Comparison of ENCODE assay signal across 8 cellular contexts in genomic region chr9:136552117-136552685, GRCh38. TPM values are rescaled to one million over a fixed set of nuclear protein-coding genes. Genes with fewer than 3 reads are reported as not detected.
DNase-seq lines count a peak whose midpoint lies in the region; ATAC-seq, FAIRE-seq and TF ChIP-seq lines count a peak whose summit lies in the region.

No MANE protein-coding gene starts in this region.

- H4K20me1 ChIP-seq in H1 (replicated peaks in 1 of 2; ENCODE audit: control insufficient read depth in 1 of 2, insufficient read depth in 2 of 2, low read length in 2 of 2), result no peaks in the 10 kb centered on the region

- WGBS in H1 (ENCODE audit: extremely low coverage in 1 of 2, insufficient coverage in 1 of 2, insufficient read length in 1 of 2, insufficient replicate concordance in 2 of 2, low coverage in 1 of 2, low lambda C conversion rate in 2 of 2, missing lambda C conversion rate in 1 of 2), 2 experiments, result 72% methylated on average over 21 of the region's 22 CpGs; no CpG with 5 or more reads in 1 of the 2 experiments

- H3K27ac ChIP-seq in H1 (ENCODE audit: low read depth, low read length), result no peak overlapping the region
- H3K27ac ChIP-seq in parathyroid adenoma, result peak overlapping the region; percentile 67

- peaks cover 0 to 2% (median 0%) of the 10 kb centered on the region in 4 experiments; a peak in 3 of 7 replicates for H3K27me3 ChIP-seq in H1 (replicated peaks in 1 of 4; ENCODE audit: control insufficient read depth in 3 of 4, extremely low read depth in 1 of 4, insufficient read depth in 3 of 4, low read length in 3 of 4)
- no peaks in the 10 kb centered on the region for H3K27me3 ChIP-seq in parathyroid adenoma (ENCODE audit: control insufficient read depth, insufficient read depth, low read length)

- no peak overlapping the region for H3K23ac ChIP-seq in H1 (ENCODE audit: insufficient read length)

- H3K27me3 Mint-ChIP-seq in glutamatergic neuron (ENCODE audit: unreplicated experiment), result peaks cover 3% of the 10 kb centered on the region

- no peak overlapping the region for H2AK5ac ChIP-seq in H1 (ENCODE audit: low read depth, low read length)

- H3K4me3 ChIP-seq in H1 (ENCODE audit: extremely low read depth in 1 of 4, insufficient read depth in 2 of 4, low read depth in 3 of 4, low read length in 4 of 4) (no peak overlapping the region), parathyroid adenoma (ENCODE audit: low read depth, low read length) (no peak overlapping the region)

- H3K9me3 ChIP-seq in H1 (ENCODE audit: insufficient read depth in 2 of 2, low read depth in 1 of 2, low read length in 1 of 2) (no peaks in the 10 kb centered on the region), parathyroid adenoma (ENCODE audit: control insufficient read depth, low read length) (no peaks in the 10 kb centered on the region)

- no peak for ATAC-seq in GM21390 (IDR thresholded peaks at IDR 0.05; ENCODE audit: unreplicated experiment)

- H4K5ac ChIP-seq in H1 (ENCODE audit: insufficient read length, low read depth, low read length), result no peak overlapping the region

- peak overlapping the region; percentile 36 for H3K4ac ChIP-seq in H1 (replicated peaks; ENCODE audit: insufficient read length, low read depth, low read length)

- TF ChIP-seq POLR2A in H1 (IDR thresholded peaks at IDR 0.05; ENCODE audit: control extremely low read depth in 1 of 2, low read depth in 2 of 2, low read length in 2 of 2), result no peak

- no peaks in the 10 kb centered on the region for H3K23me2 ChIP-seq in H1 (ENCODE audit: low read depth, low read length)

- H3K4me2 ChIP-seq in H1 (ENCODE audit: insufficient read depth in 1 of 2, low read depth in 2 of 2, low read length in 2 of 2) (no peak overlapping the region), parathyroid adenoma (ENCODE audit: low read length) (peak overlapping the region; percentile 3)

- H4K8ac ChIP-seq in H1 (ENCODE audit: extremely low read depth, insufficient read depth, low read length), result no peak overlapping the region

- H3K27ac Mint-ChIP-seq in glutamatergic neuron (ENCODE audit: unreplicated experiment), result no peak overlapping the region

- no peaks in the 10 kb centered on the region for H3K36me3 Mint-ChIP-seq in glutamatergic neuron (ENCODE audit: unreplicated experiment)

- H4K91ac ChIP-seq in H1 (replicated peaks; ENCODE audit: insufficient read length, low read length), result peak overlapping the region; percentile 11

- H2AFZ ChIP-seq in H1 (ENCODE audit: low read length) (no peak overlapping the region), parathyroid adenoma (peak overlapping the region; percentile 64)

- DNase-seq in Daoy (ENCODE audit: low read depth), result peak; percentile 45
- peak; percentile 89 for DNase-seq in NOMO-1 (lab: John Stamatoyannopoulos, UW; ENCODE audit: unreplicated experiment in 2 of 2)
- no peak for DNase-seq in H1 (ENCODE audit: low read depth in 1 of 2, low spot score in 2 of 2)
- no peak for DNase-seq in glutamatergic neuron
- no peak for DNase-seq in effector CD4-positive, alpha-beta T cell
- DNase-seq in NCI-H1092 (lab: John Stamatoyannopoulos, UW), result no peak

- no peak overlapping the region for H3K56ac ChIP-seq in H1 (replicated peaks; ENCODE audit: insufficient read length, low read depth, low read length)

- no peak for TF ChIP-seq CTCF in H1 (IDR thresholded peaks at IDR 0.05; ENCODE audit: control extremely low read depth in 1 of 3, insufficient read depth in 1 of 3, low read depth in 1 of 3, low read length in 3 of 3)
- no peak for TF ChIP-seq CTCF in parathyroid adenoma (IDR thresholded peaks at IDR 0.05)
- no peak for TF ChIP-seq CTCF in glutamatergic neuron (IDR thresholded peaks at IDR 0.05; ENCODE audit: partially characterized antibody, unreplicated experiment)

- no peaks in the 10 kb centered on the region for H3K79me1 ChIP-seq in H1 (ENCODE audit: low read depth, low read length)

- peak overlapping the region; percentile 60 for H3K18ac ChIP-seq in H1 (ENCODE audit: extremely low read depth, low read length)

- H2BK20ac ChIP-seq in H1 (ENCODE audit: low read length), result peak overlapping the region; percentile 87; the same call in 1 of the 2 replicates

- TF ChIP-seq RAD21 in H1 (IDR thresholded peaks at IDR 0.05 in 1 of 2, conservative IDR thresholded peaks at IDR 0.05 in 1 of 2; ENCODE audit: low read depth in 2 of 2, low read length in 2 of 2), result no peak

- CTCF ChIA-PET in H1 (lab: Charles Lee; ENCODE audit: partially characterized antibody), result interaction anchor here (0.9 to 2.0 kb wide), 6 partner anchors 10 to 77 kb away, joined by 3 to 6 read pairs (median 3); no protein-coding TSS in a partner anchor

- TF ChIP-seq EP300 in H1 (IDR thresholded peaks at IDR 0.05; ENCODE audit: borderline replicate concordance in 1 of 2, low read depth in 2 of 2, low read length in 2 of 2), result no peak

- no peak overlapping the region for H2BK5ac ChIP-seq in H1 (ENCODE audit: low read depth, low read length)

- no peak overlapping the region for H3K14ac ChIP-seq in H1 (ENCODE audit: insufficient read length)

- H2BK15ac ChIP-seq in H1 (ENCODE audit: low read length), result 0 out of 2 replicates have a peak overlapping the region, but pooled peaks have one; percentile 21

- H3K9ac ChIP-seq in H1 (replicated peaks in 1 of 4; ENCODE audit: extremely low read depth in 1 of 4, low read depth in 3 of 4, low read length in 3 of 4) (no peak overlapping the region), parathyroid adenoma (no peak overlapping the region)

- peak overlapping the region; percentile 29 for H2BK120ac ChIP-seq in H1 (replicated peaks; ENCODE audit: low read depth, low read length)

- H2BK12ac ChIP-seq in H1 (ENCODE audit: low read depth, low read length), result no peak overlapping the region

- H3K79me2 ChIP-seq in H1 (ENCODE audit: control insufficient read depth in 1 of 2, insufficient read depth in 2 of 2, low read length in 2 of 2), result no peaks in the 10 kb centered on the region
- H3K79me2 ChIP-seq in parathyroid adenoma, result no peaks in the 10 kb centered on the region

- peaks cover 11% of the 10 kb centered on the region for H3K9me3 Mint-ChIP-seq in glutamatergic neuron (ENCODE audit: unreplicated experiment)

- POLR2A ChIA-PET in H1 (lab: Charles Lee; ENCODE audit: partially characterized antibody), result interaction anchor here (0.8 to 1.8 kb wide), 8 partner anchors 11 to 56 kb away, joined by 3 to 8 read pairs (median 4); no protein-coding TSS in a partner anchor

- H3K36me3 ChIP-seq in H1 (ENCODE audit: control insufficient read depth in 2 of 4, insufficient read depth in 4 of 4, low read length in 3 of 4), result no peaks in the 10 kb centered on the region
- H3K36me3 ChIP-seq in parathyroid adenoma (ENCODE audit: control insufficient read depth, insufficient read depth, low read length), result no peaks in the 10 kb centered on the region

- H3K4me1 ChIP-seq in H1 (replicated peaks in 1 of 4; ENCODE audit: control insufficient read depth in 3 of 4, insufficient read depth in 4 of 4, low read length in 3 of 4) (peaks cover 3 to 44% (median 27%) of the 10 kb centered on the region in 4 experiments), parathyroid adenoma (peaks cover 11% of the 10 kb centered on the region)

- peaks cover 10% of the 10 kb centered on the region for H3K4me1 Mint-ChIP-seq in glutamatergic neuron (ENCODE audit: low read depth, unreplicated experiment)

- no peak overlapping the region for H3K4me3 Mint-ChIP-seq in glutamatergic neuron (ENCODE audit: unreplicated experiment)

- no peak for FAIRE-seq in H1 (lab: Jason Lieb, UNC)

TF ChIP-seq in H1, 55 proteins besides CTCF, POLR2A, EP300 and RAD21:
- TF ChIP-seq RXRA (IDR thresholded peaks at IDR 0.05; ENCODE audit: insufficient read depth, low read depth, low read length) (no peak), JUN (IDR thresholded peaks at IDR 0.05; ENCODE audit: low read depth, low read length) (no peak), GABPA (IDR thresholded peaks at IDR 0.05; ENCODE audit: borderline replicate concordance, insufficient read depth, low read length) (0 out of 2 replicates have a peak, but pooled peaks have one; percentile 21), CBX5 (IDR thresholded peaks at IDR 0.05; ENCODE audit: low read depth, low read length) (no peak)

RNA-seq across cellular contexts. Expression of gene NOTCH1, which starts 6.4 kb away (rescaled TPM):
- 4.4 and 8.7 TPM in 2 replicates for total RNA-seq in Daoy (2014; rRNA removed; shearing (Covaris generic))
- 55.6 and 60.9 TPM in 2 replicates for total RNA-seq in H1 (2021; fragmentation: NEBNext Ultra II Directional; extraction: Animal tissue kit (Norgen Biotek cat#: 25700))
- 6.9 and 19.9 TPM in 2 replicates for polyA plus RNA-seq in H1 (2011; rRNA removed)
- 7.3 TPM for polyA plus RNA-seq in H1 (2011; cell fraction: cytosol; rRNA removed)
- polyA plus RNA-seq in H1 (2011; cell fraction: nucleus; rRNA removed), result 41.0 TPM
- polyA plus RNA-seq in H1 (2012, experiment 1 of 2), result 17.4 to 31.4 TPM (median 28.7 TPM) in 4 replicates
- 20.1 TPM for polyA plus RNA-seq in H1 (2012, experiment 2 of 2)
- polyA plus RNA-seq in H1 (2013, experiment 1 of 2), result 33.5 TPM
- 26.3 TPM for polyA plus RNA-seq in H1 (2013, experiment 2 of 2)
- polyA minus RNA-seq in H1 (2011; rRNA and poly(A)+ RNA removed), result 12.2 and 13.8 TPM in 2 replicates
- 58.8 TPM for polyA minus RNA-seq in H1 (2011; cell fraction: cytosol; rRNA and poly(A)+ RNA removed)
- polyA minus RNA-seq in H1 (2011; cell fraction: nucleus; rRNA and poly(A)+ RNA removed), result 41.9 TPM
- total RNA-seq in glutamatergic neuron (ENCODE audit: unreplicated experiment), result 64.2 TPM

Comparison
In these comparisons a context has a peak if more than half of its experiments do, and no peak if none do; other contexts are left out.
1. DNase-seq: peak in Daoy (single experiment) and NOMO-1 (2 of 2); none in H1 (0 of 2), glutamatergic neuron (single experiment), effector CD4-positive, alpha-beta T cell (single experiment) and NCI-H1092 (single experiment).